ENCODE assay signal across 28 cellular contexts in the genomic region with DNA sequence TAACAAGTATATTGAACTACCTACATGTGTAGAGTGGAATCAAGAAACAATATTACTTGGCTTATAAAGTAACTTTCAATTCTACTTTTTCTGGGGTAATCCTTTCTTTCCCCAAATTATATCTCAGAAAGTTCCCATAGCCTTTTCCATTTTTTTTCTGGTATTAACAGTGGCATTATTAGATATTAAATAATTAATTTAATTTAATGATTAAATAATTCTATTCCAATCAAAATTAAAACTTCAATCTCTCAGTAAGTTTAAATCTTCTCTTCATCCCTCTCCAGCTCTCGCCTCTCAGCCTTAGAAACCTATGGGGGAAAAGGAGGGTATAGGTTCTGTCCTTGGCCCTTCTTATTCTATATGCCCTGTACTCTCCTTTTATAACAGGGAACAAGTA.
"Had no signal": no experiment of that assay in that cellular context is flagged by ENCODE, and none has a peak within 500 bp of the region (broad histone marks: within the 10 kb centered on the region; RNA-seq: fewer than 3 reads in every experiment).

No MANE protein-coding gene starts in this region.

- ATAC-seq: stimulated activated effector memory CD8-positive, alpha-beta T cell treated with anti-CD3 and anti-CD28 coated beads, Interleukin-12 subunit alpha, Interleukin-12 subunit beta, amount 100 ng/mL, for 72 hours; stimulated activated memory B cell treated with anti-CD40 and anti-IgM and Interleukin-4, amounts not matched to agents 10 μg/mL and 1 μg/mL and 100 μg/mL, for 72 hours; stimulated activated naive B cell treated with anti-CD40 and anti-IgM and Interleukin-4, amounts not matched to agents 10 μg/mL and 1 μg/mL and 100 μg/mL, for 72 hours; stimulated activated naive CD8-positive, alpha-beta T cell treated with anti-CD3 and anti-CD28 coated beads, Interleukin-15, amount 100 ng/mL, for 72 hours; stimulated activated naive CD8-positive, alpha-beta T cell treated with anti-CD3 and anti-CD28 coated beads, Interleukin-15, Interleukin-2, amounts not matched to agents 100 U/mL and 50 U/mL, for 24 hours; upper lobe of right lung had no signal

- H3K27ac Mint-ChIP-seq: stimulated activated effector memory CD8-positive, alpha-beta T cell treated with anti-CD3 and anti-CD28 coated beads, Interleukin-12 subunit alpha, Interleukin-12 subunit beta, amount 100 ng/mL, for 72 hours; stimulated activated memory B cell treated with anti-CD40 and anti-IgM and Interleukin-4, amounts not matched to agents 10 μg/mL and 1 μg/mL and 100 μg/mL, for 72 hours; stimulated activated naive B cell treated with anti-CD40 and anti-IgM and Interleukin-4, amounts not matched to agents 10 μg/mL and 1 μg/mL and 100 μg/mL, for 72 hours; stimulated activated naive CD8-positive, alpha-beta T cell treated with anti-CD3 and anti-CD28 coated beads, Interleukin-15, amount 100 ng/mL, for 72 hours; stimulated activated naive CD8-positive, alpha-beta T cell treated with anti-CD3 and anti-CD28 coated beads, Interleukin-15, Interleukin-2, amounts not matched to agents 100 ng/mL and 50 ng/mL, for 24 hours; type B pancreatic cell had no signal

- H3K27me3 Mint-ChIP-seq: stimulated activated memory B cell treated with anti-CD40 and anti-IgM and Interleukin-4, amounts not matched to agents 10 μg/mL and 1 μg/mL and 100 μg/mL, for 72 hours; stimulated activated naive B cell treated with anti-CD40 and anti-IgM and Interleukin-4, amounts not matched to agents 10 μg/mL and 1 μg/mL and 100 μg/mL, for 72 hours; stimulated activated naive CD8-positive, alpha-beta T cell treated with anti-CD3 and anti-CD28 coated beads, Interleukin-15, amount 100 ng/mL, for 72 hours; stimulated activated naive CD8-positive, alpha-beta T cell treated with anti-CD3 and anti-CD28 coated beads, Interleukin-15, Interleukin-2, amounts not matched to agents 100 ng/mL and 50 ng/mL, for 24 hours; type B pancreatic cell had no signal

- H3K4me1 Mint-ChIP-seq: stimulated activated effector memory CD8-positive, alpha-beta T cell treated with anti-CD3 and anti-CD28 coated beads, Interleukin-12 subunit alpha, Interleukin-12 subunit beta, amount 100 ng/mL, for 72 hours; stimulated activated memory B cell treated with anti-CD40 and anti-IgM and Interleukin-4, amounts not matched to agents 10 μg/mL and 1 μg/mL and 100 μg/mL, for 72 hours had no signal

- DNase-seq: stimulated activated CD4-positive, alpha-beta T cell treated with anti-CD3 and anti-CD28 coated beads, Interleukin-2, amount 100 ng/mL, for 48 hours; stimulated activated CD4-positive, alpha-beta T cell treated with anti-CD3 and anti-CD28 coated beads, Interleukin-4, amount 100 ng/mL, for 1 hour; stimulated activated CD4-positive, alpha-beta T cell treated with anti-CD3 and anti-CD28 coated beads, Interleukin-4, amount 100 ng/mL, for 24 hours; stimulated activated CD4-positive, alpha-beta T cell treated with anti-CD3 and anti-CD28 coated beads, Interleukin-4, amount 100 ng/mL, for 4 hours; stimulated activated CD8-positive, alpha-beta memory T cell treated with anti-CD3 and anti-CD28 coated beads, Interleukin-4, amount 100 ng/mL, for 48 hours; stimulated activated naive B cell treated with anti-CD40 and anti-IgM and Interleukin-4, amounts not matched to agents 10 μg/mL and 1 μg/mL and 100 μg/mL, for 72 hours; stimulated activated naive CD4-positive, alpha-beta T cell; stimulated activated naive CD4-positive, alpha-beta T cell treated with Interleukin-2 at 50 U/mL for 16 hours; stimulated activated naive CD8-positive, alpha-beta T cell treated with anti-CD3 and anti-CD28 coated beads, Interleukin-15, amount 100 ng/mL, for 72 hours; stimulated activated naive CD8-positive, alpha-beta T cell treated with anti-CD3 and anti-CD28 coated beads, Interleukin-15, Interleukin-2, amounts not matched to agents 100 U/mL and 50 U/mL, for 24 hours; stomach; substantia nigra; testis; thyroid gland; tibial artery; transverse colon; trophoblast cell; upper lobe of left lung; upper lobe of right lung; uterus had no signal

- H3K4me3 Mint-ChIP-seq: stimulated activated effector memory CD8-positive, alpha-beta T cell treated with anti-CD3 and anti-CD28 coated beads, Interleukin-12 subunit alpha, Interleukin-12 subunit beta, amount 100 ng/mL, for 72 hours; stimulated activated memory B cell treated with anti-CD40 and anti-IgM and Interleukin-4, amounts not matched to agents 10 μg/mL and 1 μg/mL and 100 μg/mL, for 72 hours; stimulated activated naive B cell treated with anti-CD40 and anti-IgM and Interleukin-4, amounts not matched to agents 10 μg/mL and 1 μg/mL and 100 μg/mL, for 72 hours; stimulated activated naive CD8-positive, alpha-beta T cell treated with anti-CD3 and anti-CD28 coated beads, Interleukin-15, amount 100 ng/mL, for 72 hours; stimulated activated naive CD8-positive, alpha-beta T cell treated with anti-CD3 and anti-CD28 coated beads, Interleukin-15, Interleukin-2, amounts not matched to agents 100 ng/mL and 50 ng/mL, for 24 hours; type B pancreatic cell had no signal

- H3K4me3 ChIP-seq: stomach, suprapubic skin, testis, thoracic aorta, thyroid gland, tibial artery, tibial nerve, transverse colon, upper lobe of left lung, upper lobe of right lung, uterus, vagina had no signal

- H3K9me3 Mint-ChIP-seq: stimulated activated effector memory CD8-positive, alpha-beta T cell treated with anti-CD3 and anti-CD28 coated beads, Interleukin-12 subunit alpha, Interleukin-12 subunit beta, amount 100 ng/mL, for 72 hours; stimulated activated naive B cell treated with anti-CD40 and anti-IgM and Interleukin-4, amounts not matched to agents 10 μg/mL and 1 μg/mL and 100 μg/mL, for 72 hours; stimulated activated naive CD8-positive, alpha-beta T cell treated with anti-CD3 and anti-CD28 coated beads, Interleukin-15, Interleukin-2, amounts not matched to agents 100 ng/mL and 50 ng/mL, for 24 hours; type B pancreatic cell had no signal

- H3K36me3 Mint-ChIP-seq: stimulated activated memory B cell treated with anti-CD40 and anti-IgM and Interleukin-4, amounts not matched to agents 10 μg/mL and 1 μg/mL and 100 μg/mL, for 72 hours; stimulated activated naive B cell treated with anti-CD40 and anti-IgM and Interleukin-4, amounts not matched to agents 10 μg/mL and 1 μg/mL and 100 μg/mL, for 72 hours; type B pancreatic cell had no signal
